ENCODE assay signal across 1 cellular context in the genomic region with DNA sequence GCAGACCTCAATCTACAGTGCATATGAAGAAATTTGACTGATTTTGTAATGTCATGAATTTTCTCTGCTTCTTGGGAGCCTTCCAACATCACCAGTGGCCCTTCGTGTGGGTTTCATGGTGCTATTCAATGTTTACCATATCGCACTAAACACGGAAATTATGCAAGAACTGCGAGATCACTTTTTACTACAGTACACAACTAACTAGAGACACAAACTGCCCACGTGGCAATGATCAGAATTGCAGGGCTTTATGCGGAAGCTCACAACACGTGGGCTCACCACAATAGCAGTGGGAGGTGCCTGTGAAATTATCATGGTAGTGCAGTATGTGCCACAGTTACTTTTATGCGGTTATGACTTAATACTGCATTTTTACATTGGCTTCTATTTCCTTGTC.
A peak's percentile ranks its signal among the peaks of the same experiment; 100 is the strongest.
TF ChIP-seq lines count a peak whose summit lies in the region.

No MANE protein-coding gene starts in this region.

TF ChIP-seq in K562, 482 proteins besides CTCF, POLR2A, EP300 and RAD21 (continued from another document):
- TF ChIP-seq ARID4B (CRISPR knock-in tag; IDR thresholded peaks at IDR 0.05) = no peak
- TF ChIP-seq SFPQ (IDR thresholded peaks at IDR 0.05; ENCODE audit: low read depth, low read length) = no peak
- TF ChIP-seq, protein P1, sequence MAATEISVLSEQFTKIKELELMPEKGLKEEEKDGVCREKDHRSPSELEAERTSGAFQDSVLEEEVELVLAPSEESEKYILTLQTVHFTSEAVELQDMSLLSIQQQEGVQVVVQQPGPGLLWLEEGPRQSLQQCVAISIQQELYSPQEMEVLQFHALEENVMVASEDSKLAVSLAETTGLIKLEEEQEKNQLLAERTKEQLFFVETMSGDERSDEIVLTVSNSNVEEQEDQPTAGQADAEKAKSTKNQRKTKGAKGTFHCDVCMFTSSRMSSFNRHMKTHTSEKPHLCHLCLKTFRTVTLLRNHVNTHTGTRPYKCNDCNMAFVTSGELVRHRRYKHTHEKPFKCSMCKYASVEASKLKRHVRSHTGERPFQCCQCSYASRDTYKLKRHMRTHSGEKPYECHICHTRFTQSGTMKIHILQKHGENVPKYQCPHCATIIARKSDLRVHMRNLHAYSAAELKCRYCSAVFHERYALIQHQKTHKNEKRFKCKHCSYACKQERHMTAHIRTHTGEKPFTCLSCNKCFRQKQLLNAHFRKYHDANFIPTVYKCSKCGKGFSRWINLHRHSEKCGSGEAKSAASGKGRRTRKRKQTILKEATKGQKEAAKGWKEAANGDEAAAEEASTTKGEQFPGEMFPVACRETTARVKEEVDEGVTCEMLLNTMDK (IDR thresholded peaks at IDR 0.05; ENCODE audit: borderline replicate concordance, insufficient read depth, low read depth, low read length, poor library complexity, severe bottlenecking) = no peak
- TF ChIP-seq ZNF311 (CRISPR knock-in tag; IDR thresholded peaks at IDR 0.05) = no peak
- TF ChIP-seq ZBTB7A (IDR thresholded peaks at IDR 0.05; ENCODE audit: borderline replicate concordance, control insufficient read depth, low read depth, low read length) = no peak
- TF ChIP-seq FOXJ3 (CRISPR knock-in tag; IDR thresholded peaks at IDR 0.05) = no peak
- TF ChIP-seq USF2 (CRISPR knock-in tag; IDR thresholded peaks at IDR 0.05) = peak; percentile 71
- 0 out of 2 replicates have a peak, but pooled peaks have one; percentile 32 for TF ChIP-seq MYC (IDR thresholded peaks at IDR 0.05; ENCODE audit: low read depth, low read length)
- no peak for TF ChIP-seq MYC (CRISPR knock-in tag; IDR thresholded peaks at IDR 0.05; ENCODE audit: borderline replicate concordance, low read depth)
- TF ChIP-seq, protein P2, sequence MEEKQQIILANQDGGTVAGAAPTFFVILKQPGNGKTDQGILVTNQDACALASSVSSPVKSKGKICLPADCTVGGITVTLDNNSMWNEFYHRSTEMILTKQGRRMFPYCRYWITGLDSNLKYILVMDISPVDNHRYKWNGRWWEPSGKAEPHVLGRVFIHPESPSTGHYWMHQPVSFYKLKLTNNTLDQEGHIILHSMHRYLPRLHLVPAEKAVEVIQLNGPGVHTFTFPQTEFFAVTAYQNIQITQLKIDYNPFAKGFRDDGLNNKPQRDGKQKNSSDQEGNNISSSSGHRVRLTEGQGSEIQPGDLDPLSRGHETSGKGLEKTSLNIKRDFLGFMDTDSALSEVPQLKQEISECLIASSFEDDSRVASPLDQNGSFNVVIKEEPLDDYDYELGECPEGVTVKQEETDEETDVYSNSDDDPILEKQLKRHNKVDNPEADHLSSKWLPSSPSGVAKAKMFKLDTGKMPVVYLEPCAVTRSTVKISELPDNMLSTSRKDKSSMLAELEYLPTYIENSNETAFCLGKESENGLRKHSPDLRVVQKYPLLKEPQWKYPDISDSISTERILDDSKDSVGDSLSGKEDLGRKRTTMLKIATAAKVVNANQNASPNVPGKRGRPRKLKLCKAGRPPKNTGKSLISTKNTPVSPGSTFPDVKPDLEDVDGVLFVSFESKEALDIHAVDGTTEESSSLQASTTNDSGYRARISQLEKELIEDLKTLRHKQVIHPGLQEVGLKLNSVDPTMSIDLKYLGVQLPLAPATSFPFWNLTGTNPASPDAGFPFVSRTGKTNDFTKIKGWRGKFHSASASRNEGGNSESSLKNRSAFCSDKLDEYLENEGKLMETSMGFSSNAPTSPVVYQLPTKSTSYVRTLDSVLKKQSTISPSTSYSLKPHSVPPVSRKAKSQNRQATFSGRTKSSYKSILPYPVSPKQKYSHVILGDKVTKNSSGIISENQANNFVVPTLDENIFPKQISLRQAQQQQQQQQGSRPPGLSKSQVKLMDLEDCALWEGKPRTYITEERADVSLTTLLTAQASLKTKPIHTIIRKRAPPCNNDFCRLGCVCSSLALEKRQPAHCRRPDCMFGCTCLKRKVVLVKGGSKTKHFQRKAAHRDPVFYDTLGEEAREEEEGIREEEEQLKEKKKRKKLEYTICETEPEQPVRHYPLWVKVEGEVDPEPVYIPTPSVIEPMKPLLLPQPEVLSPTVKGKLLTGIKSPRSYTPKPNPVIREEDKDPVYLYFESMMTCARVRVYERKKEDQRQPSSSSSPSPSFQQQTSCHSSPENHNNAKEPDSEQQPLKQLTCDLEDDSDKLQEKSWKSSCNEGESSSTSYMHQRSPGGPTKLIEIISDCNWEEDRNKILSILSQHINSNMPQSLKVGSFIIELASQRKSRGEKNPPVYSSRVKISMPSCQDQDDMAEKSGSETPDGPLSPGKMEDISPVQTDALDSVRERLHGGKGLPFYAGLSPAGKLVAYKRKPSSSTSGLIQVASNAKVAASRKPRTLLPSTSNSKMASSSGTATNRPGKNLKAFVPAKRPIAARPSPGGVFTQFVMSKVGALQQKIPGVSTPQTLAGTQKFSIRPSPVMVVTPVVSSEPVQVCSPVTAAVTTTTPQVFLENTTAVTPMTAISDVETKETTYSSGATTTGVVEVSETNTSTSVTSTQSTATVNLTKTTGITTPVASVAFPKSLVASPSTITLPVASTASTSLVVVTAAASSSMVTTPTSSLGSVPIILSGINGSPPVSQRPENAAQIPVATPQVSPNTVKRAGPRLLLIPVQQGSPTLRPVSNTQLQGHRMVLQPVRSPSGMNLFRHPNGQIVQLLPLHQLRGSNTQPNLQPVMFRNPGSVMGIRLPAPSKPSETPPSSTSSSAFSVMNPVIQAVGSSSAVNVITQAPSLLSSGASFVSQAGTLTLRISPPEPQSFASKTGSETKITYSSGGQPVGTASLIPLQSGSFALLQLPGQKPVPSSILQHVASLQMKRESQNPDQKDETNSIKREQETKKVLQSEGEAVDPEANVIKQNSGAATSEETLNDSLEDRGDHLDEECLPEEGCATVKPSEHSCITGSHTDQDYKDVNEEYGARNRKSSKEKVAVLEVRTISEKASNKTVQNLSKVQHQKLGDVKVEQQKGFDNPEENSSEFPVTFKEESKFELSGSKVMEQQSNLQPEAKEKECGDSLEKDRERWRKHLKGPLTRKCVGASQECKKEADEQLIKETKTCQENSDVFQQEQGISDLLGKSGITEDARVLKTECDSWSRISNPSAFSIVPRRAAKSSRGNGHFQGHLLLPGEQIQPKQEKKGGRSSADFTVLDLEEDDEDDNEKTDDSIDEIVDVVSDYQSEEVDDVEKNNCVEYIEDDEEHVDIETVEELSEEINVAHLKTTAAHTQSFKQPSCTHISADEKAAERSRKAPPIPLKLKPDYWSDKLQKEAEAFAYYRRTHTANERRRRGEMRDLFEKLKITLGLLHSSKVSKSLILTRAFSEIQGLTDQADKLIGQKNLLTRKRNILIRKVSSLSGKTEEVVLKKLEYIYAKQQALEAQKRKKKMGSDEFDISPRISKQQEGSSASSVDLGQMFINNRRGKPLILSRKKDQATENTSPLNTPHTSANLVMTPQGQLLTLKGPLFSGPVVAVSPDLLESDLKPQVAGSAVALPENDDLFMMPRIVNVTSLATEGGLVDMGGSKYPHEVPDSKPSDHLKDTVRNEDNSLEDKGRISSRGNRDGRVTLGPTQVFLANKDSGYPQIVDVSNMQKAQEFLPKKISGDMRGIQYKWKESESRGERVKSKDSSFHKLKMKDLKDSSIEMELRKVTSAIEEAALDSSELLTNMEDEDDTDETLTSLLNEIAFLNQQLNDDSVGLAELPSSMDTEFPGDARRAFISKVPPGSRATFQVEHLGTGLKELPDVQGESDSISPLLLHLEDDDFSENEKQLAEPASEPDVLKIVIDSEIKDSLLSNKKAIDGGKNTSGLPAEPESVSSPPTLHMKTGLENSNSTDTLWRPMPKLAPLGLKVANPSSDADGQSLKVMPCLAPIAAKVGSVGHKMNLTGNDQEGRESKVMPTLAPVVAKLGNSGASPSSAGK (IDR thresholded peaks at IDR 0.05) = peak; percentile 32
- TF ChIP-seq MCM3 (IDR thresholded peaks at IDR 0.05) = no peak
- no peak for TF ChIP-seq ZNF174 (CRISPR knock-in tag; IDR thresholded peaks at IDR 0.05)
- no peak for TF ChIP-seq GATA2 (CRISPR knock-in tag; IDR thresholded peaks at IDR 0.05)
- peak; percentile 55 for TF ChIP-seq CEBPB (tag; IDR thresholded peaks at IDR 0.05)
TF ChIP-seq in K562: peak in this region for 10.
